24 cellular contexts compared by ENCODE assay signal in genomic region chr5:179348833-179349232, GRCh38. TPM values are rescaled to one million over a fixed set of nuclear protein-coding genes. Genes with fewer than 3 reads are reported as not detected.
"Had no signal": no experiment of that assay in that cellular context is flagged by ENCODE, and none has a peak within 500 bp of the region (broad histone marks: within the 10 kb centered on the region; RNA-seq: fewer than 3 reads in every experiment).

No MANE protein-coding gene starts in this region.

- DNase-seq: activated B cell treated with CpG ODN at 0.5 μM for 24 hours; activated CD4-positive, alpha-beta T cell treated with anti-CD3 and anti-CD28 coated beads, Interleukin-2, amount 50 U/mL, for 1 hour; activated CD8-positive, alpha-beta T cell treated with anti-CD3 and anti-CD28 coated beads for 36 hours; activated gamma-delta T cell treated with Interleukin-2 at 50 U/mL for 16 hours; activated naive CD4-positive, alpha-beta T cell treated with anti-CD3 and anti-CD28 coated beads, Interleukin-2, amount 50 U/mL, for 16 hours; activated T-cell treated with anti-CD3 and anti-CD28 coated beads, Interleukin-2, amount 50 U/mL, for 4 hours; amygdala; caudate nucleus; foreskin keratinocyte; hypothalamus; immature natural killer cell; lower lobe of right lung; mesendoderm; natural killer cell; stimulated activated CD4-positive, alpha-beta T cell treated with anti-CD3 and anti-CD28 coated beads, Interleukin-12 subunit alpha, Interleukin-12 subunit beta, amount 100 ng/mL, for 4 hours; stimulated activated CD4-positive, alpha-beta T cell treated with anti-CD3 and anti-CD28 coated beads, Interleukin-4, amount 100 ng/mL, for 24 hours; trophoblast cell had no signal

- H3K27ac ChIP-seq: esophagus muscularis mucosa, foreskin keratinocyte, heart left ventricle, lower lobe of right lung, right lobe of liver, thoracic aorta had no signal

- H3K36me3 ChIP-seq: esophagus muscularis mucosa, heart left ventricle, lower lobe of right lung, right lobe of liver, thoracic aorta had no signal

- H3K4me3 Mint-ChIP-seq: activated B cell treated with CpG ODN at 0.5 μM for 24 hours; activated CD8-positive, alpha-beta T cell treated with anti-CD3 and anti-CD28 coated beads for 36 hours; activated T-cell treated with anti-CD3 and anti-CD28 coated beads, Interleukin-2, amount 50 U/mL, for 4 hours; activated T-helper 17 cell treated with anti-CD3 and anti-CD28 coated beads, Interleukin-2, amount 50 U/mL, for 72 hours; immature natural killer cell; natural killer cell; stimulated activated effector memory CD8-positive, alpha-beta T cell treated with anti-CD3 and anti-CD28 coated beads, Interleukin-12 subunit alpha, Interleukin-12 subunit beta, amount 100 ng/mL, for 72 hours; stimulated activated naive CD8-positive, alpha-beta T cell treated with anti-CD3 and anti-CD28 coated beads, Interleukin-15, Interleukin-2, amounts not matched to agents 100 ng/mL and 50 ng/mL, for 24 hours had no signal

- H3K9me3 Mint-ChIP-seq: activated B cell treated with CpG ODN at 0.5 μM for 24 hours; activated CD8-positive, alpha-beta T cell treated with anti-CD3 and anti-CD28 coated beads for 36 hours; activated T-cell treated with anti-CD3 and anti-CD28 coated beads, Interleukin-2, amount 50 U/mL, for 4 hours; activated T-helper 17 cell treated with anti-CD3 and anti-CD28 coated beads, Interleukin-2, amount 50 U/mL, for 72 hours; natural killer cell; stimulated activated effector memory CD8-positive, alpha-beta T cell treated with anti-CD3 and anti-CD28 coated beads, Interleukin-12 subunit alpha, Interleukin-12 subunit beta, amount 100 ng/mL, for 72 hours; stimulated activated naive CD8-positive, alpha-beta T cell treated with anti-CD3 and anti-CD28 coated beads, Interleukin-15, Interleukin-2, amounts not matched to agents 100 ng/mL and 50 ng/mL, for 24 hours had no signal

- H3K36me3 Mint-ChIP-seq: immature natural killer cell; natural killer cell; stimulated activated effector memory CD8-positive, alpha-beta T cell treated with anti-CD3 and anti-CD28 coated beads, Interleukin-12 subunit alpha, Interleukin-12 subunit beta, amount 100 ng/mL, for 72 hours had no signal

- H3K9me3 ChIP-seq: esophagus muscularis mucosa, heart left ventricle, lower lobe of right lung, right lobe of liver, thoracic aorta had no signal

- ATAC-seq: activated CD8-positive, alpha-beta T cell treated with anti-CD3 and anti-CD28 coated beads for 36 hours; activated T-cell treated with anti-CD3 and anti-CD28 coated beads, Interleukin-2, amount 50 U/mL, for 4 hours; activated T-helper 17 cell treated with anti-CD3 and anti-CD28 coated beads, Interleukin-2, amount 50 U/mL, for 72 hours; foreskin keratinocyte; heart left ventricle; lower lobe of right lung; natural killer cell; stimulated activated effector memory CD8-positive, alpha-beta T cell treated with anti-CD3 and anti-CD28 coated beads, Interleukin-12 subunit alpha, Interleukin-12 subunit beta, amount 100 ng/mL, for 72 hours had no signal

- H3K4me3 ChIP-seq: esophagus muscularis mucosa, heart left ventricle, lower lobe of right lung, right lobe of liver, thoracic aorta had no signal

- H3K4me1 Mint-ChIP-seq: activated T-helper 17 cell treated with anti-CD3 and anti-CD28 coated beads, Interleukin-2, amount 50 U/mL, for 72 hours had no signal

- H3K27ac Mint-ChIP-seq: activated B cell treated with CpG ODN at 0.5 μM for 24 hours; activated CD8-positive, alpha-beta T cell treated with anti-CD3 and anti-CD28 coated beads for 36 hours; activated T-helper 17 cell treated with anti-CD3 and anti-CD28 coated beads, Interleukin-2, amount 50 U/mL, for 72 hours; immature natural killer cell; natural killer cell; stimulated activated effector memory CD8-positive, alpha-beta T cell treated with anti-CD3 and anti-CD28 coated beads, Interleukin-12 subunit alpha, Interleukin-12 subunit beta, amount 100 ng/mL, for 72 hours; stimulated activated naive CD8-positive, alpha-beta T cell treated with anti-CD3 and anti-CD28 coated beads, Interleukin-15, Interleukin-2, amounts not matched to agents 100 ng/mL and 50 ng/mL, for 24 hours had no signal

- H3K4me1 ChIP-seq: foreskin keratinocyte had no signal

RNA-seq across cellular contexts. Expression of gene ADAMTS2, which starts 3.6 kb away (rescaled TPM):
- total RNA-seq: activated B cell treated with CpG ODN at 0.5 μM for 24 hours; activated CD8-positive, alpha-beta T cell treated with anti-CD3 and anti-CD28 coated beads for 36 hours; activated T-helper 17 cell treated with anti-CD3 and anti-CD28 coated beads, Interleukin-2, amount 50 U/mL, for 72 hours; foreskin keratinocyte had no signal
- polyA plus RNA-seq: foreskin keratinocyte had no signal
